In genomic region chr2:119721043-119721442, GRCh38 we compare ENCODE assay signal across 20 cellular contexts.
"Had no signal": no experiment of that assay in that cellular context is flagged by ENCODE, and none has a peak within 500 bp of the region (broad histone marks: within the 10 kb centered on the region; RNA-seq: fewer than 3 reads in every experiment).

No MANE protein-coding gene starts in this region.

- H3K36me3 ChIP-seq: esophagus squamous epithelium, heart left ventricle, neutrophil, ovary, sigmoid colon, spleen, upper lobe of left lung had no signal

- H3K4me3 ChIP-seq: coronary artery, esophagus squamous epithelium, gastroesophageal sphincter, heart left ventricle, ovary, sigmoid colon, spleen, upper lobe of left lung had no signal

- H3K9me3 ChIP-seq: esophagus squamous epithelium, gastroesophageal sphincter, heart left ventricle, neutrophil, ovary, spleen, upper lobe of left lung had no signal

- H3K27ac ChIP-seq: coronary artery, esophagus squamous epithelium, gastroesophageal sphincter, neutrophil, ovary, sigmoid colon, spleen, upper lobe of left lung had no signal

- DNase-seq: activated naive CD4-positive, alpha-beta T cell treated with Interleukin-2 at 50 U/mL for 16 hours; activated naive CD8-positive, alpha-beta T cell treated with anti-CD3 and anti-CD28 coated beads for 36 hours; activated T-cell treated with anti-CD3 and anti-CD28 coated beads, Interleukin-2, amount 50 U/mL, for 1 hour; amygdala; cerebellar nuclear complex; endodermal cell; esophagus squamous epithelium; islet precursor cell; ovary; sigmoid colon; spleen; stimulated activated CD4-positive, alpha-beta T cell treated with anti-CD3 and anti-CD28 coated beads, Interleukin-4, amount 100 ng/mL, for 24 hours; stimulated activated naive CD8-positive, alpha-beta T cell treated with anti-CD3 and anti-CD28 coated beads, Interleukin-15, Interleukin-2, amounts not matched to agents 100 U/mL and 50 U/mL, for 24 hours; T-helper 1 cell had no signal

- H3K27me3 ChIP-seq: esophagus squamous epithelium, gastroesophageal sphincter, heart left ventricle, neutrophil, ovary, sigmoid colon, spleen, upper lobe of left lung had no signal

- H3K4me1 ChIP-seq: esophagus squamous epithelium, gastroesophageal sphincter, sigmoid colon, spleen, upper lobe of left lung had no signal

- ATAC-seq: activated T-helper 17 cell treated with anti-CD3 and anti-CD28 coated beads, Interleukin-2, amount 50 U/mL, for 72 hours; gastroesophageal sphincter; stimulated activated naive CD8-positive, alpha-beta T cell treated with anti-CD3 and anti-CD28 coated beads, Interleukin-15, Interleukin-2, amounts not matched to agents 100 U/mL and 50 U/mL, for 24 hours had no signal
